8 cellular contexts compared by ENCODE assay signal in genomic region chrX:47556045-47556623, GRCh38. TPM values are rescaled to one million over a fixed set of nuclear protein-coding genes. Genes with fewer than 3 reads are reported as not detected.
DNase-seq lines count a peak whose midpoint lies in the region; ATAC-seq and TF ChIP-seq lines count a peak whose summit lies in the region.

No MANE protein-coding gene starts in this region.

- H3K9me3 Mint-ChIP-seq in T-helper 1 cell treated with Interleukin-12 subunit alpha and Interleukin-12 subunit beta and Interleukin-4 antibody, amounts not matched to agents 30 μg/mL and 1 μg/mL, for 36 hours = no peaks in the 10 kb centered on the region

- no peaks in the 10 kb centered on the region for H3K36me3 ChIP-seq in H7 (replicated peaks; ENCODE audit: control insufficient read depth, insufficient read depth, low read length)
- H3K36me3 ChIP-seq in ascending aorta = no peaks in the 10 kb centered on the region
- no peaks in the 10 kb centered on the region for H3K36me3 ChIP-seq in uterus

- no peak for TF ChIP-seq CTCF in ascending aorta (IDR thresholded peaks at IDR 0.05)
- TF ChIP-seq CTCF in uterus (IDR thresholded peaks at IDR 0.05) = no peak

- H3K9me3 ChIP-seq in ascending aorta (no peaks in the 10 kb centered on the region), right cardiac atrium (ENCODE audit: control insufficient read depth, low read length) (no peaks in the 10 kb centered on the region), uterus (no peaks in the 10 kb centered on the region)

- H3K4me3 Mint-ChIP-seq in T-helper 1 cell treated with Interleukin-12 subunit alpha and Interleukin-12 subunit beta and Interleukin-4 antibody, amounts not matched to agents 30 μg/mL and 1 μg/mL, for 36 hours = peak overlapping the region; percentile 94

- no peaks in the 10 kb centered on the region for H3K27me3 Mint-ChIP-seq in T-helper 1 cell treated with Interleukin-12 subunit alpha and Interleukin-12 subunit beta and Interleukin-4 antibody, amounts not matched to agents 30 μg/mL and 1 μg/mL, for 36 hours (ENCODE audit: low read depth)

- peak; percentile 96 for DNase-seq in G401 (ENCODE audit: low spot score)
- peak; percentile 84 for DNase-seq in H7
- peak; percentile 93 for DNase-seq in MV-4-11 (lab: John Stamatoyannopoulos, UW)
- peak; percentile 88 to 96 for DNase-seq in ascending aorta (ENCODE audit: low spot score in 2 of 2)
- DNase-seq in right cardiac atrium = peak; percentile 90 to 95 (median 93)
- peak; percentile 92 for DNase-seq in putamen (ENCODE audit: low spot score)
- peak; percentile 87 to 94 for DNase-seq in uterus

- H3K4me3 ChIP-seq in H7 (ENCODE audit: insufficient read depth, low read depth, low read length) (peak overlapping the region; percentile 52), ascending aorta (peak overlapping the region; percentile 48 to 66), right cardiac atrium (ENCODE audit: low read length) (peak overlapping the region; percentile 58), uterus (peak overlapping the region; percentile 41 to 42)

- peak overlapping the region; percentile 80 to 84 for H3K27ac ChIP-seq in ascending aorta
- peak overlapping the region; percentile 96 for H3K27ac ChIP-seq in right cardiac atrium (ENCODE audit: low read length)
- peak overlapping the region; percentile 88 to 92 for H3K27ac ChIP-seq in uterus

- H3K4me1 ChIP-seq in ascending aorta = no peaks in the 10 kb centered on the region
- no peaks in the 10 kb centered on the region for H3K4me1 ChIP-seq in right cardiac atrium (ENCODE audit: control insufficient read depth, insufficient read depth, low read length)
- H3K4me1 ChIP-seq in uterus = no peaks in the 10 kb centered on the region

- peaks cover 1% of the 10 kb centered on the region for H3K36me3 Mint-ChIP-seq in T-helper 1 cell treated with Interleukin-12 subunit alpha and Interleukin-12 subunit beta and Interleukin-4 antibody, amounts not matched to agents 30 μg/mL and 1 μg/mL, for 36 hours (ENCODE audit: low read depth)

- TF ChIP-seq POLR2A in uterus (IDR thresholded peaks at IDR 0.05) = peak; percentile 68 to 70

- in situ Hi-C loops in G401 (cut with HindIII; ENCODE audit: low sequenced_read_pairs) = no loop called here

- under 1% methylated on average over 20 of the region's 20 CpGs for WGBS in right cardiac atrium

- intact Hi-C loops in ascending aorta (cut with DNase I) = loop anchor here (1.0 kb wide), 1 partner anchor 15 kb away; no protein-coding TSS in a partner anchor
- intact Hi-C loops in right cardiac atrium (cut with DNase I) = no loop called here
- intact Hi-C loops in uterus (cut with DNase I; ENCODE audit: low total_unique reads) = no loop called here

- ATAC-seq in right cardiac atrium = peak; percentile 96 to 97

- H3K4me1 Mint-ChIP-seq in T-helper 1 cell treated with Interleukin-12 subunit alpha and Interleukin-12 subunit beta and Interleukin-4 antibody, amounts not matched to agents 30 μg/mL and 1 μg/mL, for 36 hours (ENCODE audit: low read depth) = peaks cover 16% of the 10 kb centered on the region

- H3K27ac Mint-ChIP-seq in T-helper 1 cell treated with Interleukin-12 subunit alpha and Interleukin-12 subunit beta and Interleukin-4 antibody, amounts not matched to agents 30 μg/mL and 1 μg/mL, for 36 hours = peak overlapping the region; percentile 90

- H3K27me3 ChIP-seq in H7 (ENCODE audit: control insufficient read depth, insufficient read depth, low read length) = no peaks in the 10 kb centered on the region
- no peaks in the 10 kb centered on the region for H3K27me3 ChIP-seq in ascending aorta
- no peaks in the 10 kb centered on the region for H3K27me3 ChIP-seq in right cardiac atrium (ENCODE audit: control insufficient read depth, insufficient read depth)
- no peaks in the 10 kb centered on the region for H3K27me3 ChIP-seq in uterus

RNA-seq across cellular contexts. Expression of gene ARAF, which starts 4.9 kb away (rescaled TPM):
- 5.8 and 8.2 TPM in 2 replicates for total RNA-seq in G401 (2014; rRNA removed; shearing (Covaris generic))
- 34.4 and 38.2 TPM in 2 replicates for total RNA-seq in H7 (2014; rRNA removed; shearing (Covaris generic))
- total RNA-seq in ascending aorta (56.1 TPM), right cardiac atrium (10 to 100 TPM; 65.9 to 73.2 (median 69.2) TPM), uterus (10 to 100 TPM in 3 of 4 donors, 1 to 10 TPM in 1; 5.6 to 65.6 (median 17.6) TPM)
- polyA plus RNA-seq in right cardiac atrium = 33.2 TPM

RNA-seq across cellular contexts. Expression of gene TIMP1, which starts 26.1 kb away (rescaled TPM):
- total RNA-seq in G401 (2014; rRNA removed; shearing (Covaris generic)) = 43.0 and 56.7 TPM in 2 replicates
- 59.6 and 66.1 TPM in 2 replicates for total RNA-seq in H7 (2014; rRNA removed; shearing (Covaris generic))
- 1,308 TPM for total RNA-seq in ascending aorta
- total RNA-seq in right cardiac atrium = 100 to 1,000 TPM; 254 to 515 (median 403) TPM
- polyA plus RNA-seq in right cardiac atrium = 284 TPM
- 100 to 1,000 TPM in 2 of 4 donors, 10 to 100 TPM in 2; 17.9 to 287 (median 111) TPM for total RNA-seq in uterus

Comparison
In these comparisons a context has a peak if more than half of its experiments do, and no peak if none do; other contexts are left out.
1. Peak in every context shown above with its lines: DNase-seq, ATAC-seq, H3K4me3 ChIP-seq and H3K27ac ChIP-seq.